ENCODE assay signal across 8 cellular contexts in genomic region chr3:51434746-51435323, GRCh38. TPM values are rescaled to one million over a fixed set of nuclear protein-coding genes. Genes with fewer than 3 reads are reported as not detected.
DNase-seq lines count a peak whose midpoint lies in the region; ATAC-seq and TF ChIP-seq lines count a peak whose summit lies in the region.

No MANE protein-coding gene starts in this region.

- POLR2A ChIA-PET in PC-3 (lab: Charles Lee; ENCODE audit: unreplicated experiment), result no interaction called here

- BruUV-seq in PC-3 (replicated peaks; lab: Mats Ljungman, UMichigan), result no TSS peak

- intact Hi-C loops in PC-3 (cut with micrococcal nuclease), result no loop called here
- intact Hi-C loops in ascending aorta (cut with DNase I), result no loop called here

- H3K36me3 ChIP-seq in PC-3 (ENCODE audit: low read depth, low read length) (peaks cover 36% of the 10 kb centered on the region; the same call in 1 of the 2 replicates), ascending aorta (peaks cover 24 to 59% of the 10 kb centered on the region in 2 donors)

- no peaks in the 10 kb centered on the region for H3K9me3 ChIP-seq in PC-3 (ENCODE audit: low read length)
- H3K9me3 ChIP-seq in ascending aorta, result no peaks in the 10 kb centered on the region

- H4K20me1 ChIP-seq in PC-3 (ENCODE audit: low read length), result 0 out of 2 replicates have a peak, but pooled peaks cover 3% of the 10 kb centered on the region

- DNase-seq in EH (ENCODE audit: low read depth) (peak; percentile 49), PC-3 (peak; percentile 64), ascending aorta (ENCODE audit: low spot score in 2 of 2) (no peak), iPS DF 19.7 (ENCODE audit: low read depth, low spot score) (peak; percentile 25)
- DNase-seq in stimulated activated CD4-positive, alpha-beta T cell treated with anti-CD3 and anti-CD28 coated beads, Interleukin-15, amount 100 ng/mL, for 24 hours, result peak; percentile 52
- no peak for DNase-seq in NK-92 treated with Interleukin-12 subunit alpha and Interleukin-12 subunit beta, amount 100 ng/mL, for 24 hours (lab: John Stamatoyannopoulos, UW)

- no peak overlapping the region for H3K4me3 ChIP-seq in PC-3 (ENCODE audit: low read length)
- no peak overlapping the region for H3K4me3 ChIP-seq in ascending aorta

- H3K4me1 ChIP-seq in PC-3 (ENCODE audit: insufficient read depth, low read length), result no peaks in the 10 kb centered on the region
- H3K4me1 ChIP-seq in ascending aorta, result no peaks in the 10 kb centered on the region

- TF ChIP-seq CTCF in PC-3 (conservative IDR thresholded peaks at IDR 0.05; ENCODE audit: low read depth, low read length) (peak; percentile 91), ascending aorta (IDR thresholded peaks at IDR 0.05) (peak; percentile 4 to 57 (median 55))

- H3K27me3 ChIP-seq in PC-3 (ENCODE audit: low read length) (no peaks in the 10 kb centered on the region), ascending aorta (no peaks in the 10 kb centered on the region)

- CTCF ChIA-PET in PC-3 (lab: Charles Lee), result interaction anchor here (0.6 to 1.0 kb wide), 2 partner anchors 10 to 19 kb away, joined by 3 to 4 read pairs; no protein-coding TSS in a partner anchor

- H2AFZ ChIP-seq in PC-3 (ENCODE audit: low read length), result no peak overlapping the region

- H3K4me2 ChIP-seq in PC-3 (ENCODE audit: low read length), result no peak overlapping the region

- no peak overlapping the region for H3K9ac ChIP-seq in PC-3 (ENCODE audit: low read length)

- no peak overlapping the region for H3K27ac ChIP-seq in PC-3 (ENCODE audit: low read length)
- no peak overlapping the region for H3K27ac ChIP-seq in ascending aorta

- no peaks in the 10 kb centered on the region for H3K9me2 ChIP-seq in PC-3 (replicated peaks; ENCODE audit: low read length)

- ATAC-seq in HG03442 (IDR thresholded peaks at IDR 0.05; ENCODE audit: unreplicated experiment) (peak; percentile 47), PC-3 (peak; percentile 94), HG03095 (IDR thresholded peaks at IDR 0.05; ENCODE audit: unreplicated experiment) (no peak)

- no peaks in the 10 kb centered on the region for H3K79me2 ChIP-seq in PC-3 (ENCODE audit: low read length)

- no peaks in the 10 kb centered on the region for H3F3A ChIP-seq in PC-3 (ENCODE audit: low read length, unreplicated experiment)

RNA-seq across cellular contexts. Expression of gene RBM15B, which starts 43.8 kb away (rescaled TPM):
- 31.1 and 34.7 TPM in 2 replicates for total RNA-seq in PC-3 (2014; rRNA removed)
- total RNA-seq in ascending aorta, result 33.0 TPM

RNA-seq across cellular contexts. Expression of gene MANF, which starts 49.7 kb away (rescaled TPM):
- total RNA-seq in PC-3 (2014; rRNA removed) (200 and 221 TPM in 2 replicates), ascending aorta (34.4 TPM)

Comparison
In these comparisons a context has a peak if more than half of its experiments do, and no peak if none do; other contexts are left out.
1. DNase-seq: peak in EH (single experiment), PC-3 (single experiment), iPS DF 19.7 (single experiment) and stimulated activated CD4-positive, alpha-beta T cell treated with anti-CD3 and anti-CD28 coated beads, Interleukin-15, amount 100 ng/mL, for 24 hours (single experiment); none in ascending aorta (0 of 2) and NK-92 treated with Interleukin-12 subunit alpha and Interleukin-12 subunit beta, amount 100 ng/mL, for 24 hours (single experiment).